8 cellular contexts compared by ENCODE assay signal in genomic region chr17:20010099-20010863, GRCh38. TPM values are rescaled to one million over a fixed set of nuclear protein-coding genes. Genes with fewer than 3 reads are reported as not detected.
A peak's percentile ranks its signal among the peaks of the same experiment; 100 is the strongest.
DNase-seq lines count a peak whose midpoint lies in the region; ATAC-seq and TF ChIP-seq lines count a peak whose summit lies in the region.

No MANE protein-coding gene starts in this region.

- H3K4me3 Mint-ChIP-seq in effector memory CD8-positive, alpha-beta T cell, result peak overlapping the region; percentile 90 to 93

- H3K27me3 Mint-ChIP-seq in effector memory CD8-positive, alpha-beta T cell, result peaks cover 31 to 41% of the 10 kb centered on the region in 2 donors

- no peaks in the 10 kb centered on the region for H3K36me3 ChIP-seq in MG63
- no peaks in the 10 kb centered on the region for H3K36me3 ChIP-seq in SK-N-MC (ENCODE audit: insufficient read depth, low read length)
- H3K36me3 ChIP-seq in lower lobe of right lung, result no peaks in the 10 kb centered on the region
- H3K36me3 ChIP-seq in testis (ENCODE audit: low read depth, missing control alignments), result no peaks in the 10 kb centered on the region

- H3K27ac ChIP-seq in SK-N-MC (no peak overlapping the region), lower lobe of right lung (peak overlapping the region; percentile 59), testis (peak overlapping the region; percentile 88 to 91)

- no peak for ATAC-seq in effector memory CD8-positive, alpha-beta T cell (replicated peaks)
- ATAC-seq in lower lobe of right lung, result peak; percentile 56 to 71

- H3K9me3 ChIP-seq in MG63 (no peaks in the 10 kb centered on the region), SK-N-MC (ENCODE audit: low read depth, low read length) (no peaks in the 10 kb centered on the region), lower lobe of right lung (no peaks in the 10 kb centered on the region), testis (no peaks in the 10 kb centered on the region)

- no peaks in the 10 kb centered on the region for H3K9me3 Mint-ChIP-seq in effector memory CD8-positive, alpha-beta T cell

- WGBS in testis, 2 donors, result 10% methylated on average over 11 of the region's 11 CpGs

- intact Hi-C loops in lower lobe of right lung (cut with DNase I) (no loop called here), testis (cut with DNase I; ENCODE audit: low total_unique reads) (no loop called here)

- H3K4me3 ChIP-seq in MG63 (peak overlapping the region; percentile 50), SK-N-MC (peak overlapping the region; percentile 87), lower lobe of right lung (peak overlapping the region; percentile 67), testis (peak overlapping the region; percentile 60 to 81)

- no peak for TF ChIP-seq POLR2A in testis (IDR thresholded peaks at IDR 0.05)

- H3K27ac Mint-ChIP-seq in effector memory CD8-positive, alpha-beta T cell, result peak overlapping the region in 1 of 2 donors; percentile 47

- peak; percentile 41 for TF ChIP-seq CTCF in lower lobe of right lung (IDR thresholded peaks at IDR 0.05)
- peak in 2 of 3 experiments; percentile 13 to 34 for TF ChIP-seq CTCF in testis (IDR thresholded peaks at IDR 0.05)

- no peaks in the 10 kb centered on the region for H3K27me3 ChIP-seq in MG63
- peaks cover 53% of the 10 kb centered on the region for H3K27me3 ChIP-seq in lower lobe of right lung (ENCODE audit: low read depth)
- no peaks in the 10 kb centered on the region for H3K27me3 ChIP-seq in testis

- DNase-seq in NCI-H1417 (lab: John Stamatoyannopoulos, UW) (peak; percentile 43 to 69 (median 58)), NCI-H1417 treated with DMSO at 0.1 percent for 48 hours (lab: John Stamatoyannopoulos, UW) (no peak), MG63 (peak; percentile 55), SK-N-MC (ENCODE audit: low read depth, low spot score) (peak; percentile 34), lower lobe of right lung (no peak), testis (peak; percentile 67), 8988T (no peak)
- DNase-seq in effector memory CD8-positive, alpha-beta T cell, result no peak

- H3K4me1 ChIP-seq in lower lobe of right lung (peaks cover 23% of the 10 kb centered on the region), testis (no peaks in the 10 kb centered on the region)

- H3K4me1 Mint-ChIP-seq in effector memory CD8-positive, alpha-beta T cell (ENCODE audit: low read depth in 2 of 2), result peaks cover 16 to 20% of the 10 kb centered on the region in 2 donors

- H3K36me3 Mint-ChIP-seq in effector memory CD8-positive, alpha-beta T cell (ENCODE audit: insufficient read depth), result peaks cover 10% of the 10 kb centered on the region

- H3K9ac ChIP-seq in SK-N-MC (ENCODE audit: insufficient read length), result no peak overlapping the region

RNA-seq across cellular contexts. Expression of gene SPECC1, which starts 1.1 kb away (rescaled TPM):
- total RNA-seq in MG63 (2014; rRNA removed; shearing (Covaris generic); ENCODE audit: low replicate concordance), result 12.7 and 13.7 TPM in 2 replicates
- total RNA-seq in lower lobe of right lung, result 26.9 TPM
- total RNA-seq in testis, result 100 to 1,000 TPM; 148 to 160 TPM
- polyA plus RNA-seq in testis (ENCODE audit: insufficient read depth, low read depth, low replicate concordance), result 78.6 TPM

RNA-seq across cellular contexts. Expression of gene AKAP10, which starts 32.7 kb away (rescaled TPM):
- 10.0 and 14.4 TPM in 2 replicates for total RNA-seq in MG63 (2014; rRNA removed; shearing (Covaris generic); ENCODE audit: low replicate concordance)
- total RNA-seq in lower lobe of right lung (38.1 TPM), testis (10 to 100 TPM; 38.4 to 40.0 TPM)
- 36.0 TPM for polyA plus RNA-seq in testis (ENCODE audit: insufficient read depth, low read depth, low replicate concordance)

Comparison
In these comparisons a context has a peak if more than half of its experiments do, and no peak if none do; other contexts are left out.
1. DNase-seq: peak in NCI-H1417 (3 of 3), MG63 (single experiment), SK-N-MC (single experiment) and testis (single experiment); none in NCI-H1417 treated with DMSO at 0.1 percent for 48 hours (single experiment), effector memory CD8-positive, alpha-beta T cell (0 of 3), lower lobe of right lung (single experiment) and 8988T (single experiment).
2. Peak in every context shown above with its lines, with median percentiles within 50 percentile points of each other: H3K4me3 ChIP-seq.